ENCODE assay signal across 2 cellular contexts in the genomic region with DNA sequence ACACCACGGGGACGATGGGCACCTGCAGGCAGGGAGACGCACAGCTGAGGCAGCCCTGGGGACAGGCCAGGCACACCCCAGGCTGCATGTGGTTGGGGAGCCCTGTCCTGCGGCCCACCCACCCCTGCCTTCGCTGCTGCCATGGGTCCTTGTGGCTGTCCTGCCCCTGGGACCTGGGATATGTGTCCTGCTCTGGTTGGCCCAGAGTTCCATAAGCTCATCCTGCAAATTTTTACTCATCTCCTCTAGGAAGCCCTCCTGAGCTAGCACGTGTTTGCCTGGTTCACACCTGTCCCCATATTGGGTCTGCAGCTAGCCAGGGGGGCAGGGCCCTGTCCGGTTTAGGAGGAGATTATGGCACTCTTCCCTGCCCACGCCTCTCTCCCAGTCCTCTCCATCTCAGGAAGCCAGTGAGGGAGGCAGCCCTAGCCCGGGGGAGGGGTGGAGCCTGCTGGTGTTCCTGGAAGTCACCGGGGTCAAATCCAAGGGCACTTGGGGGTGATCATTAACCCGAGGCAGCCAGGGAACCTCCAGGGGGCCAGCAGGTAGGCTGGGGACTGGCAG.
TF ChIP-seq lines count a peak whose summit lies in the region.

No MANE protein-coding gene starts in this region.

TF ChIP-seq in H1, 55 proteins besides CTCF, POLR2A, EP300 and RAD21:
- TF ChIP-seq KDM4A (IDR thresholded peaks at IDR 0.05; ENCODE audit: low read depth, low read length, severe bottlenecking) (no peak), PHF8 (conservative IDR thresholded peaks at IDR 0.05; ENCODE audit: low read depth, low read length) (no peak), SP1 (IDR thresholded peaks at IDR 0.05; ENCODE audit: low read depth, low read length) (no peak), CREB1 (IDR thresholded peaks at IDR 0.05) (no peak), FOSL1 (IDR thresholded peaks at IDR 0.05; ENCODE audit: insufficient read depth, low read depth, low read length) (no peak), SRF (IDR thresholded peaks at IDR 0.05; ENCODE audit: low read depth, low read length) (no peak), SIN3A (conservative IDR thresholded peaks at IDR 0.05 in 1 of 2, IDR thresholded peaks at IDR 0.05 in 1 of 2; ENCODE audit: low read depth in 1 of 2, low read length in 2 of 2) (no peak), TBP (IDR thresholded peaks at IDR 0.05; ENCODE audit: low read depth, low read length) (no peak), RNF2 (IDR thresholded peaks at IDR 0.05; ENCODE audit: borderline replicate concordance, low read depth, low read length, missing control alignments, poor library complexity, severe bottlenecking) (no peak)
- TF ChIP-seq, protein P1, sequence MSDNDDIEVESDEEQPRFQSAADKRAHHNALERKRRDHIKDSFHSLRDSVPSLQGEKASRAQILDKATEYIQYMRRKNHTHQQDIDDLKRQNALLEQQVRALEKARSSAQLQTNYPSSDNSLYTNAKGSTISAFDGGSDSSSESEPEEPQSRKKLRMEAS (IDR thresholded peaks at IDR 0.05) = no peak
TF ChIP-seq in H1: peak in this region for 0.

TF ChIP-seq in HepG2, 621 proteins besides CTCF, POLR2A, EP300 and RAD21 (continues in another document):
- TF ChIP-seq, protein P2, sequence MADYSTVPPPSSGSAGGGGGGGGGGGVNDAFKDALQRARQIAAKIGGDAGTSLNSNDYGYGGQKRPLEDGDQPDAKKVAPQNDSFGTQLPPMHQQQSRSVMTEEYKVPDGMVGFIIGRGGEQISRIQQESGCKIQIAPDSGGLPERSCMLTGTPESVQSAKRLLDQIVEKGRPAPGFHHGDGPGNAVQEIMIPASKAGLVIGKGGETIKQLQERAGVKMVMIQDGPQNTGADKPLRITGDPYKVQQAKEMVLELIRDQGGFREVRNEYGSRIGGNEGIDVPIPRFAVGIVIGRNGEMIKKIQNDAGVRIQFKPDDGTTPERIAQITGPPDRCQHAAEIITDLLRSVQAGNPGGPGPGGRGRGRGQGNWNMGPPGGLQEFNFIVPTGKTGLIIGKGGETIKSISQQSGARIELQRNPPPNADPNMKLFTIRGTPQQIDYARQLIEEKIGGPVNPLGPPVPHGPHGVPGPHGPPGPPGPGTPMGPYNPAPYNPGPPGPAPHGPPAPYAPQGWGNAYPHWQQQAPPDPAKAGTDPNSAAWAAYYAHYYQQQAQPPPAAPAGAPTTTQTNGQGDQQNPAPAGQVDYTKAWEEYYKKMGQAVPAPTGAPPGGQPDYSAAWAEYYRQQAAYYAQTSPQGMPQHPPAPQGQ (CRISPR knock-in tag; IDR thresholded peaks at IDR 0.05; ENCODE audit: borderline replicate concordance) = no peak
- TF ChIP-seq, protein P3, sequence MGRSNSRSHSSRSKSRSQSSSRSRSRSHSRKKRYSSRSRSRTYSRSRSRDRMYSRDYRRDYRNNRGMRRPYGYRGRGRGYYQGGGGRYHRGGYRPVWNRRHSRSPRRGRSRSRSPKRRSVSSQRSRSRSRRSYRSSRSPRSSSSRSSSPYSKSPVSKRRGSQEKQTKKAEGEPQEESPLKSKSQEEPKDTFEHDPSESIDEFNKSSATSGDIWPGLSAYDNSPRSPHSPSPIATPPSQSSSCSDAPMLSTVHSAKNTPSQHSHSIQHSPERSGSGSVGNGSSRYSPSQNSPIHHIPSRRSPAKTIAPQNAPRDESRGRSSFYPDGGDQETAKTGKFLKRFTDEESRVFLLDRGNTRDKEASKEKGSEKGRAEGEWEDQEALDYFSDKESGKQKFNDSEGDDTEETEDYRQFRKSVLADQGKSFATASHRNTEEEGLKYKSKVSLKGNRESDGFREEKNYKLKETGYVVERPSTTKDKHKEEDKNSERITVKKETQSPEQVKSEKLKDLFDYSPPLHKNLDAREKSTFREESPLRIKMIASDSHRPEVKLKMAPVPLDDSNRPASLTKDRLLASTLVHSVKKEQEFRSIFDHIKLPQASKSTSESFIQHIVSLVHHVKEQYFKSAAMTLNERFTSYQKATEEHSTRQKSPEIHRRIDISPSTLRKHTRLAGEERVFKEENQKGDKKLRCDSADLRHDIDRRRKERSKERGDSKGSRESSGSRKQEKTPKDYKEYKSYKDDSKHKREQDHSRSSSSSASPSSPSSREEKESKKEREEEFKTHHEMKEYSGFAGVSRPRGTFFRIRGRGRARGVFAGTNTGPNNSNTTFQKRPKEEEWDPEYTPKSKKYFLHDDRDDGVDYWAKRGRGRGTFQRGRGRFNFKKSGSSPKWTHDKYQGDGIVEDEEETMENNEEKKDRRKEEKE (IDR thresholded peaks at IDR 0.05) = no peak
- TF ChIP-seq ZNF253 (CRISPR knock-in tag; IDR thresholded peaks at IDR 0.05; ENCODE audit: borderline replicate concordance) (no peak), KDM1A (CRISPR knock-in tag; IDR thresholded peaks at IDR 0.05) (0 out of 2 replicates have a peak, but pooled peaks have one; percentile 26), ZZZ3 (CRISPR knock-in tag; IDR thresholded peaks at IDR 0.05; ENCODE audit: borderline replicate concordance) (no peak), GATAD1 (CRISPR knock-in tag; IDR thresholded peaks at IDR 0.05) (0 out of 2 replicates have a peak, but pooled peaks have one; percentile 13), ZSCAN25 (CRISPR knock-in tag; IDR thresholded peaks at IDR 0.05) (peak; percentile 67; the same call in 1 of the 2 replicates), HIVEP1 (CRISPR knock-in tag; IDR thresholded peaks at IDR 0.05) (peak; percentile 89), RXRB (CRISPR knock-in tag; IDR thresholded peaks at IDR 0.05; ENCODE audit: borderline replicate concordance) (peak; percentile 89), ZNF354B (CRISPR knock-in tag; IDR thresholded peaks at IDR 0.05) (no peak), HMG20B (CRISPR knock-in tag; conservative IDR thresholded peaks at IDR 0.05) (peak; percentile 73; the same call in 1 of the 2 replicates), MIXL1 (CRISPR knock-in tag; IDR thresholded peaks at IDR 0.05) (0 out of 2 replicates have a peak, but pooled peaks have one; percentile 58), POGZ (CRISPR knock-in tag; IDR thresholded peaks at IDR 0.05) (0 out of 2 replicates have a peak, but pooled peaks have one; percentile 36), HNRNPUL1 (IDR thresholded peaks at IDR 0.05; ENCODE audit: low read depth, low read length) (no peak)
- TF ChIP-seq, protein P4, sequence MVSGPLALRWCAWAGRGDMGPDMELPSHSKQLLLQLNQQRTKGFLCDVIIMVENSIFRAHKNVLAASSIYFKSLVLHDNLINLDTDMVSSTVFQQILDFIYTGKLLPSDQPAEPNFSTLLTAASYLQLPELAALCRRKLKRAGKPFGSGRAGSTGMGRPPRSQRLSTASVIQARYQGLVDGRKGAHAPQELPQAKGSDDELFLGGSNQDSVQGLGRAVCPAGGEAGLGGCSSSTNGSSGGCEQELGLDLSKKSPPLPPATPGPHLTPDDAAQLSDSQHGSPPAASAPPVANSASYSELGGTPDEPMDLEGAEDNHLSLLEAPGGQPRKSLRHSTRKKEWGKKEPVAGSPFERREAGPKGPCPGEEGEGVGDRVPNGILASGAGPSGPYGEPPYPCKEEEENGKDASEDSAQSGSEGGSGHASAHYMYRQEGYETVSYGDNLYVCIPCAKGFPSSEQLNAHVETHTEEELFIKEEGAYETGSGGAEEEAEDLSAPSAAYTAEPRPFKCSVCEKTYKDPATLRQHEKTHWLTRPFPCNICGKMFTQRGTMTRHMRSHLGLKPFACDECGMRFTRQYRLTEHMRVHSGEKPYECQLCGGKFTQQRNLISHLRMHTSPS (CRISPR knock-in tag; IDR thresholded peaks at IDR 0.05; ENCODE audit: low read depth) = no peak
- TF ChIP-seq, protein P5, sequence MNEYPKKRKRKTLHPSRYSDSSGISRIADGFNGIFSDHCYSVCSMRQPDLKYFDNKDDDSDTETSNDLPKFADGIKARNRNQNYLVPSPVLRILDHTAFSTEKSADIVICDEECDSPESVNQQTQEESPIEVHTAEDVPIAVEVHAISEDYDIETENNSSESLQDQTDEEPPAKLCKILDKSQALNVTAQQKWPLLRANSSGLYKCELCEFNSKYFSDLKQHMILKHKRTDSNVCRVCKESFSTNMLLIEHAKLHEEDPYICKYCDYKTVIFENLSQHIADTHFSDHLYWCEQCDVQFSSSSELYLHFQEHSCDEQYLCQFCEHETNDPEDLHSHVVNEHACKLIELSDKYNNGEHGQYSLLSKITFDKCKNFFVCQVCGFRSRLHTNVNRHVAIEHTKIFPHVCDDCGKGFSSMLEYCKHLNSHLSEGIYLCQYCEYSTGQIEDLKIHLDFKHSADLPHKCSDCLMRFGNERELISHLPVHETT (CRISPR knock-in tag; conservative IDR thresholded peaks at IDR 0.05) = no peak
- TF ChIP-seq, protein P6, sequence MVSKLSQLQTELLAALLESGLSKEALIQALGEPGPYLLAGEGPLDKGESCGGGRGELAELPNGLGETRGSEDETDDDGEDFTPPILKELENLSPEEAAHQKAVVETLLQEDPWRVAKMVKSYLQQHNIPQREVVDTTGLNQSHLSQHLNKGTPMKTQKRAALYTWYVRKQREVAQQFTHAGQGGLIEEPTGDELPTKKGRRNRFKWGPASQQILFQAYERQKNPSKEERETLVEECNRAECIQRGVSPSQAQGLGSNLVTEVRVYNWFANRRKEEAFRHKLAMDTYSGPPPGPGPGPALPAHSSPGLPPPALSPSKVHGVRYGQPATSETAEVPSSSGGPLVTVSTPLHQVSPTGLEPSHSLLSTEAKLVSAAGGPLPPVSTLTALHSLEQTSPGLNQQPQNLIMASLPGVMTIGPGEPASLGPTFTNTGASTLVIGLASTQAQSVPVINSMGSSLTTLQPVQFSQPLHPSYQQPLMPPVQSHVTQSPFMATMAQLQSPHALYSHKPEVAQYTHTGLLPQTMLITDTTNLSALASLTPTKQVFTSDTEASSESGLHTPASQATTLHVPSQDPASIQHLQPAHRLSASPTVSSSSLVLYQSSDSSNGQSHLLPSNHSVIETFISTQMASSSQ (IDR thresholded peaks at IDR 0.05; ENCODE audit: low read depth) = peak; percentile 95
- TF ChIP-seq, protein P6 (CRISPR knock-in tag; IDR thresholded peaks at IDR 0.05; ENCODE audit: borderline replicate concordance) = peak; percentile 99
- TF ChIP-seq, protein P7, sequence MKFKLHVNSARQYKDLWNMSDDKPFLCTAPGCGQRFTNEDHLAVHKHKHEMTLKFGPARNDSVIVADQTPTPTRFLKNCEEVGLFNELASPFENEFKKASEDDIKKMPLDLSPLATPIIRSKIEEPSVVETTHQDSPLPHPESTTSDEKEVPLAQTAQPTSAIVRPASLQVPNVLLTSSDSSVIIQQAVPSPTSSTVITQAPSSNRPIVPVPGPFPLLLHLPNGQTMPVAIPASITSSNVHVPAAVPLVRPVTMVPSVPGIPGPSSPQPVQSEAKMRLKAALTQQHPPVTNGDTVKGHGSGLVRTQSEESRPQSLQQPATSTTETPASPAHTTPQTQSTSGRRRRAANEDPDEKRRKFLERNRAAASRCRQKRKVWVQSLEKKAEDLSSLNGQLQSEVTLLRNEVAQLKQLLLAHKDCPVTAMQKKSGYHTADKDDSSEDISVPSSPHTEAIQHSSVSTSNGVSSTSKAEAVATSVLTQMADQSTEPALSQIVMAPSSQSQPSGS (CRISPR knock-in tag; IDR thresholded peaks at IDR 0.05) = no peak
- TF ChIP-seq, protein P8, sequence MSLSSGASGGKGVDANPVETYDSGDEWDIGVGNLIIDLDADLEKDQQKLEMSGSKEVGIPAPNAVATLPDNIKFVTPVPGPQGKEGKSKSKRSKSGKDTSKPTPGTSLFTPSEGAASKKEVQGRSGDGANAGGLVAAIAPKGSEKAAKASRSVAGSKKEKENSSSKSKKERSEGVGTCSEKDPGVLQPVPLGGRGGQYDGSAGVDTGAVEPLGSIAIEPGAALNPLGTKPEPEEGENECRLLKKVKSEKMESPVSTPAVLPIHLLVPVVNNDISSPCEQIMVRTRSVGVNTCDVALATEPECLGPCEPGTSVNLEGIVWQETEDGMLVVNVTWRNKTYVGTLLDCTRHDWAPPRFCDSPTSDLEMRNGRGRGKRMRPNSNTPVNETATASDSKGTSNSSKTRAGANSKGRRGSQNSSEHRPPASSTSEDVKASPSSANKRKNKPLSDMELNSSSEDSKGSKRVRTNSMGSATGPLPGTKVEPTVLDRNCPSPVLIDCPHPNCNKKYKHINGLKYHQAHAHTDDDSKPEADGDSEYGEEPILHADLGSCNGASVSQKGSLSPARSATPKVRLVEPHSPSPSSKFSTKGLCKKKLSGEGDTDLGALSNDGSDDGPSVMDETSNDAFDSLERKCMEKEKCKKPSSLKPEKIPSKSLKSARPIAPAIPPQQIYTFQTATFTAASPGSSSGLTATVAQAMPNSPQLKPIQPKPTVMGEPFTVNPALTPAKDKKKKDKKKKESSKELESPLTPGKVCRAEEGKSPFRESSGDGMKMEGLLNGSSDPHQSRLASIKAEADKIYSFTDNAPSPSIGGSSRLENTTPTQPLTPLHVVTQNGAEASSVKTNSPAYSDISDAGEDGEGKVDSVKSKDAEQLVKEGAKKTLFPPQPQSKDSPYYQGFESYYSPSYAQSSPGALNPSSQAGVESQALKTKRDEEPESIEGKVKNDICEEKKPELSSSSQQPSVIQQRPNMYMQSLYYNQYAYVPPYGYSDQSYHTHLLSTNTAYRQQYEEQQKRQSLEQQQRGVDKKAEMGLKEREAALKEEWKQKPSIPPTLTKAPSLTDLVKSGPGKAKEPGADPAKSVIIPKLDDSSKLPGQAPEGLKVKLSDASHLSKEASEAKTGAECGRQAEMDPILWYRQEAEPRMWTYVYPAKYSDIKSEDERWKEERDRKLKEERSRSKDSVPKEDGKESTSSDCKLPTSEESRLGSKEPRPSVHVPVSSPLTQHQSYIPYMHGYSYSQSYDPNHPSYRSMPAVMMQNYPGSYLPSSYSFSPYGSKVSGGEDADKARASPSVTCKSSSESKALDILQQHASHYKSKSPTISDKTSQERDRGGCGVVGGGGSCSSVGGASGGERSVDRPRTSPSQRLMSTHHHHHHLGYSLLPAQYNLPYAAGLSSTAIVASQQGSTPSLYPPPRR (CRISPR knock-in tag; IDR thresholded peaks at IDR 0.05; ENCODE audit: borderline replicate concordance) = peak; percentile 70; the same call in 1 of the 2 replicates
- TF ChIP-seq, protein P9, sequence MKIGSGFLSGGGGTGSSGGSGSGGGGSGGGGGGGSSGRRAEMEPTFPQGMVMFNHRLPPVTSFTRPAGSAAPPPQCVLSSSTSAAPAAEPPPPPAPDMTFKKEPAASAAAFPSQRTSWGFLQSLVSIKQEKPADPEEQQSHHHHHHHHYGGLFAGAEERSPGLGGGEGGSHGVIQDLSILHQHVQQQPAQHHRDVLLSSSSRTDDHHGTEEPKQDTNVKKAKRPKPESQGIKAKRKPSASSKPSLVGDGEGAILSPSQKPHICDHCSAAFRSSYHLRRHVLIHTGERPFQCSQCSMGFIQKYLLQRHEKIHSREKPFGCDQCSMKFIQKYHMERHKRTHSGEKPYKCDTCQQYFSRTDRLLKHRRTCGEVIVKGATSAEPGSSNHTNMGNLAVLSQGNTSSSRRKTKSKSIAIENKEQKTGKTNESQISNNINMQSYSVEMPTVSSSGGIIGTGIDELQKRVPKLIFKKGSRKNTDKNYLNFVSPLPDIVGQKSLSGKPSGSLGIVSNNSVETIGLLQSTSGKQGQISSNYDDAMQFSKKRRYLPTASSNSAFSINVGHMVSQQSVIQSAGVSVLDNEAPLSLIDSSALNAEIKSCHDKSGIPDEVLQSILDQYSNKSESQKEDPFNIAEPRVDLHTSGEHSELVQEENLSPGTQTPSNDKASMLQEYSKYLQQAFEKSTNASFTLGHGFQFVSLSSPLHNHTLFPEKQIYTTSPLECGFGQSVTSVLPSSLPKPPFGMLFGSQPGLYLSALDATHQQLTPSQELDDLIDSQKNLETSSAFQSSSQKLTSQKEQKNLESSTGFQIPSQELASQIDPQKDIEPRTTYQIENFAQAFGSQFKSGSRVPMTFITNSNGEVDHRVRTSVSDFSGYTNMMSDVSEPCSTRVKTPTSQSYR (CRISPR knock-in tag; IDR thresholded peaks at IDR 0.05; ENCODE audit: borderline replicate concordance) = peak; percentile 86
